In genomic region chr6:106213660-106214276, GRCh38 we compare ENCODE assay signal across 24 cellular contexts.
DNase-seq lines count a peak whose midpoint lies in the region; ATAC-seq, FAIRE-seq and TF ChIP-seq lines count a peak whose summit lies in the region.
"Had no signal": no experiment of that assay in that cellular context is flagged by ENCODE, and none has a peak within 500 bp of the region (broad histone marks: within the 10 kb centered on the region; RNA-seq: fewer than 3 reads in every experiment).

No MANE protein-coding gene starts in this region.

- H2AFZ ChIP-seq in neural progenitor cell (replicated peaks) = no peak overlapping the region

- H3K4me3 Mint-ChIP-seq in natural killer cell = no peak overlapping the region
- no peak overlapping the region for H3K4me3 Mint-ChIP-seq in neural progenitor cell
- H3K4me3 Mint-ChIP-seq: B cell; CD8-positive, alpha-beta T cell had no signal

- H3K4me1 Mint-ChIP-seq in natural killer cell (peaks cover 13 to 19% of the 10 kb centered on the region in 2 donors), neural progenitor cell (peaks cover 6% of the 10 kb centered on the region)

- no peak overlapping the region for H3K9ac ChIP-seq in neural progenitor cell

- H3K4me2 ChIP-seq in neural progenitor cell = no peak overlapping the region

- no peak for TF ChIP-seq CTCF in astrocyte of the spinal cord (IDR thresholded peaks at IDR 0.05; ENCODE audit: low read depth, low read length)
- no peak for TF ChIP-seq CTCF in natural killer cell (IDR thresholded peaks at IDR 0.05)
- TF ChIP-seq CTCF in neural progenitor cell (IDR thresholded peaks at IDR 0.05) = no peak

- no peak overlapping the region for H3K27ac ChIP-seq in neural progenitor cell
- H3K27ac ChIP-seq: C4-2B, RWPE1 had no signal

- H3K36me3 ChIP-seq in neural progenitor cell = no peaks in the 10 kb centered on the region

- DNase-seq in GM19239 (ENCODE audit: insufficient read length, low spot score) (no peak), NCI-H526 treated with DMSO at 0.1 percent for 48 hours (lab: John Stamatoyannopoulos, UW) (peak; percentile 26), astrocyte of the spinal cord (ENCODE audit: low read depth, low spot score) (peak; percentile 27), natural killer cell (no peak), neural progenitor cell (ENCODE audit: low spot score) (no peak)
- no peak for DNase-seq in stimulated activated CD4-positive, alpha-beta T cell treated with anti-CD3 and anti-CD28 coated beads, Interleukin-4, amount 100 ng/mL, for 4 hours
- DNase-seq: Caco-2; CD8-positive, alpha-beta T cell; H7; KG1; MG63; NCI-H1105 treated with DMSO at 0.1 percent for 48 hours; NCI-H146; NCI-H2029; NCI-H446 treated with DMSO at 0.1 percent for 48 hours; SHP77 had no signal

- no peaks in the 10 kb centered on the region for H3K27me3 ChIP-seq in neural progenitor cell
- H3K27me3 ChIP-seq: MG63 had no signal

- no peaks in the 10 kb centered on the region for H3K9me3 ChIP-seq in neural progenitor cell (ENCODE audit: low read depth)
- H3K9me3 ChIP-seq: Caco-2 had no signal

- H3K9me3 Mint-ChIP-seq in natural killer cell = no peaks in the 10 kb centered on the region
- no peaks in the 10 kb centered on the region for H3K9me3 Mint-ChIP-seq in neural progenitor cell
- H3K9me3 Mint-ChIP-seq: CD8-positive, alpha-beta T cell had no signal

- no peaks in the 10 kb centered on the region for H3K4me1 ChIP-seq in neural progenitor cell
- H3K4me1 ChIP-seq: Caco-2 had no signal

- FAIRE-seq in GM19239 (lab: Jason Lieb, UNC) = peak; percentile 62
- FAIRE-seq: G401.6, GM12878 had no signal

- ATAC-seq in natural killer cell (peak; percentile 42 to 67 (median 61)), HG02759 (IDR thresholded peaks at IDR 0.05; ENCODE audit: unreplicated experiment) (no peak), SK-N-SH treated with all-trans-retinoic acid at 6 μM for 48 hours (no peak)
- ATAC-seq: CD8-positive, alpha-beta T cell; GM12878; Panc1 had no signal

- H3K36me3 Mint-ChIP-seq in natural killer cell = no peaks in the 10 kb centered on the region
- no peaks in the 10 kb centered on the region for H3K36me3 Mint-ChIP-seq in neural progenitor cell

- peaks cover 4% of the 10 kb centered on the region for H4K20me1 ChIP-seq in neural progenitor cell (ENCODE audit: low read depth)

- H3K27ac Mint-ChIP-seq in natural killer cell (peak overlapping the region in 1 of 2 donors; percentile 76), neural progenitor cell (no peak overlapping the region)
- H3K27ac Mint-ChIP-seq: B cell; CD8-positive, alpha-beta T cell had no signal

- intact Hi-C loops in natural killer cell (cut with micrococcal nuclease) = no loop called here

- in situ Hi-C loops in astrocyte of the spinal cord (cut with HindIII; ENCODE audit: low sequenced_read_pairs) = no loop called here

- no peaks in the 10 kb centered on the region for H3K27me3 Mint-ChIP-seq in natural killer cell (ENCODE audit: low read depth in 2 of 2)
- H3K27me3 Mint-ChIP-seq in neural progenitor cell (ENCODE audit: insufficient read depth, low read depth) = no peaks in the 10 kb centered on the region
- H3K27me3 Mint-ChIP-seq: B cell had no signal

- no peak overlapping the region for H3K4me3 ChIP-seq in astrocyte of the spinal cord (ENCODE audit: low read depth, low read length)
- no peak overlapping the region for H3K4me3 ChIP-seq in neural progenitor cell
- H3K4me3 ChIP-seq: GM12878, MG63 had no signal

- no peaks in the 10 kb centered on the region for H3K79me2 ChIP-seq in neural progenitor cell (ENCODE audit: low read depth)

- H3F3A ChIP-seq in neural progenitor cell (ENCODE audit: low read depth) = peaks cover 5% of the 10 kb centered on the region

TF ChIP-seq in SK-N-SH treated with all-trans-retinoic acid at 6 μM for 48 hours, 23 proteins besides CTCF, POLR2A, EP300 and RAD21 (continues in another document):
- TF ChIP-seq RARB (CRISPR knock-in tag; IDR thresholded peaks at IDR 0.05) (no peak), GLIS3 (CRISPR knock-in tag; IDR thresholded peaks at IDR 0.05) (no peak), CREB5 (CRISPR knock-in tag; IDR thresholded peaks at IDR 0.05; ENCODE audit: low read depth) (no peak), PPARA (CRISPR knock-in tag; IDR thresholded peaks at IDR 0.05; ENCODE audit: borderline replicate concordance) (no peak), POU6F1 (CRISPR knock-in tag; IDR thresholded peaks at IDR 0.05; ENCODE audit: borderline replicate concordance, low read depth) (no peak), ARNTL (CRISPR knock-in tag; IDR thresholded peaks at IDR 0.05; ENCODE audit: borderline replicate concordance, low read depth) (no peak), ZFP3 (CRISPR knock-in tag; IDR thresholded peaks at IDR 0.05) (no peak), TSHZ2 (CRISPR knock-in tag; IDR thresholded peaks at IDR 0.05) (no peak), ZC3H10 (CRISPR knock-in tag; IDR thresholded peaks at IDR 0.05) (no peak), ZNF70 (CRISPR knock-in tag; IDR thresholded peaks at IDR 0.05) (no peak), ZFP30 (CRISPR knock-in tag; IDR thresholded peaks at IDR 0.05) (no peak), ZNF8 (CRISPR knock-in tag; IDR thresholded peaks at IDR 0.05) (no peak), CSRNP3 (CRISPR knock-in tag; IDR thresholded peaks at IDR 0.05) (no peak), ESRRG (CRISPR knock-in tag; IDR thresholded peaks at IDR 0.05) (no peak)

Comparison
In these comparisons a context has a peak if more than half of its experiments do, and no peak if none do; other contexts are left out.
1. DNase-seq: peak in NCI-H526 treated with DMSO at 0.1 percent for 48 hours (single experiment) and astrocyte of the spinal cord (single experiment); none in GM19239 (single experiment), natural killer cell (single experiment), neural progenitor cell (single experiment) and stimulated activated CD4-positive, alpha-beta T cell treated with anti-CD3 and anti-CD28 coated beads, Interleukin-4, amount 100 ng/mL, for 4 hours (0 of 2).
2. ATAC-seq: peak in natural killer cell (3 of 3); none in HG02759 (single experiment) and SK-N-SH treated with all-trans-retinoic acid at 6 μM for 48 hours (single experiment).